Comparison of ENCODE assay signal across 7 cellular contexts in the genomic region with DNA sequence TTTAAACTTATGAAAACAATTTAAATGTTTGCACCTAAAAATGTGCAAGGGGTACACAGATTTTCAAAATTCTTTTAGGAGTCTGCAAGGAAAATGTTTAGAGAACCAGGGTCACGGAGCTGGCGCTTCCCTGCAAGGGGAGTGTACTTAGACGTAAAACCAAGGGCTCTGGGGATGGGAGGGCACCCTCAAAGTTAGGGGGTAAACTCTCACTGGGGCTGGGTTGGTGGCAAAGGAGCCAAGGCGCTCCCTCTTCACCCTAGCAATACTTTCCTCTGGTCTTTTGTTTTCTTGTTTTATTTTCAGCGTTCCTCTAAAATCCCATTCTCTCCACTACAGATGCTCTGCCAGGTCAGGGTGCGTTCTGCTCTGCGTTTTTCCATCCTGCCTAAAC. TPM values are rescaled to one million over a fixed set of nuclear protein-coding genes. Genes with fewer than 3 reads are reported as not detected.
DNase-seq lines count a peak whose midpoint lies in the region; ATAC-seq, FAIRE-seq and TF ChIP-seq lines count a peak whose summit lies in the region.

No MANE protein-coding gene starts in this region.

- BruUV-seq in GM12878 (replicated peaks; lab: Mats Ljungman, UMichigan) = no TSS peak

- WGBS in GM12878 (ENCODE audit: insufficient coverage, insufficient replicate concordance, low lambda C conversion rate, missing lambda C conversion rate) = 22% methylated on average over 7 of the region's 7 CpGs
- WGBS in testis, 2 donors = 10% methylated on average over 7 of the region's 7 CpGs

- no peaks in the 10 kb centered on the region for H3K9me3 ChIP-seq in GM12878 (replicated peaks; ENCODE audit: control insufficient read depth, insufficient read depth, low read length)
- H3K9me3 ChIP-seq in testis = no peaks in the 10 kb centered on the region

- peak overlapping the region; percentile 84 for H3K4me2 ChIP-seq in GM12878 (ENCODE audit: control insufficient read depth, insufficient read depth)

- SMC1A ChIA-PET in GM12878 (lab: Charles Lee; ENCODE audit: uncharacterized antibody, unreplicated experiment) = no interaction called here

- intact Hi-C loops in GM12878 (cut with micrococcal nuclease; ENCODE audit: unreplicated experiment) = no loop called here
- intact Hi-C loops in left colon (cut with DNase I, micrococcal nuclease) = no loop called here
- intact Hi-C loops in testis (cut with DNase I; ENCODE audit: low total_unique reads) = no loop called here

- TF ChIP-seq POLR2A in GM12878 (IDR thresholded peaks at IDR 0.05; ENCODE audit: low read depth, low read length) (no peak), testis (IDR thresholded peaks at IDR 0.05) (no peak)

- CTCF ChIA-PET in GM12878 (lab: Yijun Ruan, JAX) = no interaction called here

- H3K4me3 ChIP-seq in LNCaP clone FGC (ENCODE audit: low read depth, low read length) (peak overlapping the region; percentile 55), GM12878 (peak overlapping the region; percentile 86; the same call in 1 of the 2 replicates), testis (peak overlapping the region; percentile 53 to 72)

- TF ChIP-seq RAD21 in GM12878 (IDR thresholded peaks at IDR 0.05; ENCODE audit: insufficient read depth, low read depth, low read length) = no peak

- no peak for TF ChIP-seq EP300 in GM12878 (IDR thresholded peaks at IDR 0.05; ENCODE audit: borderline replicate concordance in 1 of 2, control insufficient read depth in 1 of 2, low read depth in 2 of 2, low read length in 2 of 2)

- H3K36me3 ChIP-seq in GM12878 (ENCODE audit: control insufficient read depth in 2 of 2, insufficient read depth in 2 of 2, low read length in 1 of 2) (no peaks in the 10 kb centered on the region), testis (ENCODE audit: low read depth, missing control alignments) (no peaks in the 10 kb centered on the region)

- no peak for TF ChIP-seq CTCF in LNCaP clone FGC (IDR thresholded peaks at IDR 0.05; ENCODE audit: control insufficient read depth, extremely low read depth, insufficient read depth)
- TF ChIP-seq CTCF in GM12878 (IDR thresholded peaks at IDR 0.05 in 2 of 3, conservative IDR thresholded peaks at IDR 0.05 in 1 of 3; ENCODE audit: control insufficient read depth in 2 of 3, extremely low read depth in 1 of 3, insufficient read depth in 1 of 3, low read depth in 3 of 3, low read length in 3 of 3) = no peak
- TF ChIP-seq CTCF in testis (IDR thresholded peaks at IDR 0.05) = no peak

- no peaks in the 10 kb centered on the region for H3K79me2 ChIP-seq in GM12878 (ENCODE audit: control insufficient read depth, insufficient read depth, low read length)

- POLR2A ChIA-PET in GM12878 (lab: Charles Lee) = no interaction called here

- FAIRE-seq in GM12878 (lab: Jason Lieb, UNC) = no peak

- H3K27me3 ChIP-seq in GM12878 (replicated peaks in 1 of 2; ENCODE audit: control insufficient read depth in 2 of 2, insufficient read depth in 2 of 2, low read length in 1 of 2) (0 out of 4 replicates have a peak, but pooled peaks cover 0 to 2% of the 10 kb centered on the region in 2 experiments), testis (no peaks in the 10 kb centered on the region)

- no peak overlapping the region for H3K27ac ChIP-seq in GM12878 (ENCODE audit: control insufficient read depth, insufficient read depth)
- peak overlapping the region; percentile 64 to 86 for H3K27ac ChIP-seq in testis

- in situ Hi-C loops in GM12878 (cut with MboI) = no loop called here

- RAD21 ChIA-PET in GM12878 (lab: Charles Lee; ENCODE audit: unreplicated experiment) = no interaction called here

- H4K20me1 ChIP-seq in GM12878 (ENCODE audit: control insufficient read depth, insufficient read depth) = no peaks in the 10 kb centered on the region

- H3K9ac ChIP-seq in GM12878 (ENCODE audit: control insufficient read depth, insufficient read depth, low read length) = peak overlapping the region; percentile 36

- peaks cover 8% of the 10 kb centered on the region for H3K4me1 ChIP-seq in GM12878 (ENCODE audit: control insufficient read depth, insufficient read depth, low read length)
- H3K4me1 ChIP-seq in testis = no peaks in the 10 kb centered on the region

- no peak overlapping the region; the same call in 1 of the 2 replicates for H2AFZ ChIP-seq in GM12878 (ENCODE audit: control insufficient read depth, low read depth, low read length)

- ATAC-seq in GM12878 = no peak; the same call in 2 of the 3 replicates
- ATAC-seq in left colon = peak; percentile 3

- DNase-seq in LNCaP clone FGC (ENCODE audit: low read depth) (no peak), GM12878 (ENCODE audit: low read depth, low spot score) (no peak), left colon (no peak), testis (no peak), SIG-M5 (lab: John Stamatoyannopoulos, UW) (no peak)
- no peak for DNase-seq in effector CD4-positive, alpha-beta T cell
- DNase-seq in activated effector memory CD4-positive, alpha-beta T cell treated with Interleukin-2 at 50 U/mL for 16 hours = no peak

RNA-seq across cellular contexts. Expression of gene TMEM247, which starts 20.0 kb away (rescaled TPM):
- total RNA-seq in GM12878 (2013; cell fraction: nucleolus; rRNA removed) = not detected in 2 replicates
- not detected in 2 replicates for total RNA-seq in GM12878 (2014; rRNA removed)
- not detected in 2 replicates for total RNA-seq in GM12878 (2014; rRNA removed; fragmentation: Illumina TruSeq; extraction: Trizol)
- total RNA-seq in GM12878 (2021) = not detected in 2 replicates
- polyA plus RNA-seq in GM12878 (2011; ENCODE audit: low read depth) = not detected
- not detected in 2 replicates for polyA plus RNA-seq in GM12878 (2011; rRNA removed)
- polyA plus RNA-seq in GM12878 (2011; cell fraction: cytosol; rRNA removed) = not detected in 2 replicates
- not detected in 2 replicates for polyA plus RNA-seq in GM12878 (2011; cell fraction: nucleus; rRNA removed)
- not detected in 2 replicates for polyA plus RNA-seq in GM12878 (2012)
- polyA plus RNA-seq in GM12878 (2014; fragmentation: Illumina TruSeq; extraction: Trizol) = not detected in 2 replicates
- polyA plus RNA-seq in GM12878 (2014; fragmentation: Nextera tagmentation; extraction: Ambion mirVana) = not detected
- polyA plus RNA-seq in GM12878 (2014; rRNA removed) = not detected in 2 replicates
- polyA plus RNA-seq in GM12878 (2016; fragmentation: Nextera tagmentation; extraction: Ambion mirVana) = not detected
- polyA minus RNA-seq in GM12878 (2011; rRNA and poly(A)+ RNA removed) = not detected in 2 replicates
- not detected in 2 replicates for polyA minus RNA-seq in GM12878 (2011; cell fraction: cytosol; rRNA and poly(A)+ RNA removed)
- not detected in 2 replicates for polyA minus RNA-seq in GM12878 (2011; cell fraction: nucleus; rRNA and poly(A)+ RNA removed)
- total RNA-seq in left colon = not detected
- 10 to 100 TPM; 18.5 to 27.2 TPM for total RNA-seq in testis
- polyA plus RNA-seq in testis (ENCODE audit: insufficient read depth, low read depth, low replicate concordance) = 59.4 TPM

RNA-seq across cellular contexts. Expression of gene RHOQ, which starts 42.9 kb away (rescaled TPM):
- 132 and 135 TPM in 2 replicates for total RNA-seq in GM12878 (2013; cell fraction: nucleolus; rRNA removed)
- total RNA-seq in GM12878 (2014; rRNA removed) (23.6 and 26.9 TPM in 2 replicates), GM12878 (2014; rRNA removed; fragmentation: Illumina TruSeq; extraction: Trizol) (30.9 and 32.2 TPM in 2 replicates), GM12878 (2021) (25.6 and 28.3 TPM in 2 replicates), left colon (10 to 100 TPM; 11.8 to 23.9 TPM), testis (10 to 100 TPM; 25.2 to 37.7 TPM)
- 26.9 TPM for polyA plus RNA-seq in GM12878 (2011; ENCODE audit: low read depth)
- polyA plus RNA-seq in GM12878 (2011; rRNA removed) (79.6 and 87.5 TPM in 2 replicates), GM12878 (2014; fragmentation: Illumina TruSeq; extraction: Trizol) (39.3 and 43.3 TPM in 2 replicates), GM12878 (2014; fragmentation: Nextera tagmentation; extraction: Ambion mirVana) (10 to 100 TPM; 11.7 to 12.2 TPM), GM12878 (2014; rRNA removed) (24.0 and 25.7 TPM in 2 replicates), GM12878 (2016; fragmentation: Nextera tagmentation; extraction: Ambion mirVana) (1 to 10 TPM; 4.6 to 6.0 TPM), testis (ENCODE audit: insufficient read depth, low read depth, low replicate concordance) (28.6 TPM)
- polyA plus RNA-seq in GM12878 (2011; cell fraction: cytosol; rRNA removed) = 38.2 and 51.3 TPM in 2 replicates
- polyA plus RNA-seq in GM12878 (2011; cell fraction: nucleus; rRNA removed) = 113 and 146 TPM in 2 replicates
- 48.1 and 55.1 TPM in 2 replicates for polyA plus RNA-seq in GM12878 (2012)
- polyA minus RNA-seq in GM12878 (2011; rRNA and poly(A)+ RNA removed) = 45.8 and 52.7 TPM in 2 replicates
- 14.4 and 17.3 TPM in 2 replicates for polyA minus RNA-seq in GM12878 (2011; cell fraction: cytosol; rRNA and poly(A)+ RNA removed)
- 60.0 and 84.1 TPM in 2 replicates for polyA minus RNA-seq in GM12878 (2011; cell fraction: nucleus; rRNA and poly(A)+ RNA removed)

RNA-seq across cellular contexts. Expression of gene ATP6V1E2, which starts 43.0 kb away (rescaled TPM):
- total RNA-seq in GM12878 (2013; cell fraction: nucleolus; rRNA removed) = 14.5 and 16.0 TPM in 2 replicates
- 7.5 and 8.8 TPM in 2 replicates for total RNA-seq in GM12878 (2014; rRNA removed)
- 7.9 and 8.3 TPM in 2 replicates for total RNA-seq in GM12878 (2014; rRNA removed; fragmentation: Illumina TruSeq; extraction: Trizol)
- 6.8 and 8.9 TPM in 2 replicates for total RNA-seq in GM12878 (2021)
- polyA plus RNA-seq in GM12878 (2011; ENCODE audit: low read depth) = 5.3 TPM
- 8.2 and 9.4 TPM in 2 replicates for polyA plus RNA-seq in GM12878 (2011; rRNA removed)
- 8.1 and 8.3 TPM in 2 replicates for polyA plus RNA-seq in GM12878 (2011; cell fraction: cytosol; rRNA removed)
- 9.7 and 10.9 TPM in 2 replicates for polyA plus RNA-seq in GM12878 (2011; cell fraction: nucleus; rRNA removed)
- 7.6 and 9.1 TPM in 2 replicates for polyA plus RNA-seq in GM12878 (2012)
- polyA plus RNA-seq in GM12878 (2014; fragmentation: Illumina TruSeq; extraction: Trizol) = 8.6 and 9.0 TPM in 2 replicates
- 1 to 10 TPM; 2.7 to 3.9 TPM for polyA plus RNA-seq in GM12878 (2014; fragmentation: Nextera tagmentation; extraction: Ambion mirVana)
- polyA plus RNA-seq in GM12878 (2014; rRNA removed) = 5.9 and 6.4 TPM in 2 replicates
- 1 to 10 TPM; 5.4 to 6.7 TPM for polyA plus RNA-seq in GM12878 (2016; fragmentation: Nextera tagmentation; extraction: Ambion mirVana)
- polyA minus RNA-seq in GM12878 (2011; rRNA and poly(A)+ RNA removed) = 8.4 and 9.1 TPM in 2 replicates
- 4.2 and 6.7 TPM in 2 replicates for polyA minus RNA-seq in GM12878 (2011; cell fraction: cytosol; rRNA and poly(A)+ RNA removed)
- 6.5 and 9.8 TPM in 2 replicates for polyA minus RNA-seq in GM12878 (2011; cell fraction: nucleus; rRNA and poly(A)+ RNA removed)
- total RNA-seq in left colon = 1 to 10 TPM; 1.9 to 2.9 TPM
- total RNA-seq in testis = 10 to 100 TPM; 23.8 to 28.7 TPM
- 63.0 TPM for polyA plus RNA-seq in testis (ENCODE audit: insufficient read depth, low read depth, low replicate concordance)

Comparison
In these comparisons a context has a peak if more than half of its experiments do, and no peak if none do; other contexts are left out.
1. RNA of gene TMEM247, which starts 20.0 kb away (total RNA-seq): 18.5 to 27.2 TPM in testis; not detected in GM12878 and not detected in left colon; every median in the first group is over 10 times any median in the second.
2. Peak in every context shown above with its lines, with median percentiles within 50 percentile points of each other: H3K4me3 ChIP-seq.